ENCODE assay signal across 15 cellular contexts in genomic region chr12:50661300-50662120, GRCh38.
A peak's percentile ranks its signal among the peaks of the same experiment; 100 is the strongest.
DNase-seq lines count a peak whose midpoint lies in the region; ATAC-seq and TF ChIP-seq lines count a peak whose summit lies in the region.
"Had no signal": no experiment of that assay in that cellular context is flagged by ENCODE, and none has a peak within 500 bp of the region (broad histone marks: within the 10 kb centered on the region; RNA-seq: fewer than 3 reads in every experiment).

No MANE protein-coding gene starts in this region.

- no peaks in the 10 kb centered on the region for H3K4me1 ChIP-seq in endodermal cell (ENCODE audit: control insufficient read depth, insufficient read depth, low read length)
- H3K4me1 ChIP-seq: sigmoid colon had no signal

- peak; percentile 60 for ATAC-seq in GM19351 (IDR thresholded peaks at IDR 0.05; ENCODE audit: unreplicated experiment)
- ATAC-seq in HG03432 (IDR thresholded peaks at IDR 0.05; ENCODE audit: unreplicated experiment), result peak; percentile 52
- ATAC-seq: T-helper 17 cell had no signal

- no peaks in the 10 kb centered on the region for H3K9me3 ChIP-seq in endodermal cell (ENCODE audit: control insufficient read depth, low read length)
- H3K9me3 ChIP-seq: colonic mucosa, sigmoid colon had no signal

- H3K4me3 ChIP-seq in endodermal cell (ENCODE audit: low read length), result no peak overlapping the region
- H3K4me3 ChIP-seq: colonic mucosa, sigmoid colon had no signal

- no peak for TF ChIP-seq CTCF in endodermal cell (conservative IDR thresholded peaks at IDR 0.05)

- 73 to 77% methylated on average over 5 to 6 of the region's 7 CpGs for WGBS in endodermal cell (ENCODE audit: insufficient coverage in 1 of 2, insufficient read length in 1 of 2), 2 experiments

- intact Hi-C loops in activated T-helper 2 cell treated with anti-CD3 and anti-CD28 coated beads, Interferon-gamma antibody, Interleukin-2, Interleukin-4, amounts not matched to agents 10 μg/mL and 5 μg/mL and 100 μg/mL, durations not matched to agents 14 hours and 24 hours and 36 hours (cut with micrococcal nuclease), result no loop called here

- peaks cover 6% of the 10 kb centered on the region for H3K36me3 ChIP-seq in endodermal cell (ENCODE audit: control insufficient read depth, insufficient read depth, low read length)
- H3K36me3 ChIP-seq: colonic mucosa had no signal

- no peak overlapping the region for H3K27ac Mint-ChIP-seq in endodermal cell
- no peak overlapping the region for H3K27ac Mint-ChIP-seq in activated T-helper 2 cell treated with anti-CD3 and anti-CD28 coated beads, Interferon-gamma antibody, Interleukin-2, Interleukin-4, amounts not matched to agents 10 μg/mL and 5 μg/mL and 100 μg/mL, durations not matched to agents 14 hours and 24 hours and 36 hours
- H3K27ac Mint-ChIP-seq: activated naive CD4-positive, alpha-beta T cell treated with anti-CD3 and anti-CD28 coated beads for 36 hours; CD4-positive, CD25-positive, alpha-beta regulatory T cell; T-helper 17 cell had no signal

- H3K4me3 Mint-ChIP-seq in endodermal cell, result no peak overlapping the region
- H3K4me3 Mint-ChIP-seq in activated T-helper 2 cell treated with anti-CD3 and anti-CD28 coated beads, Interferon-gamma antibody, Interleukin-2, Interleukin-4, amounts not matched to agents 10 μg/mL and 5 μg/mL and 100 μg/mL, durations not matched to agents 14 hours and 24 hours and 36 hours (ENCODE audit: low read depth), result no peak overlapping the region
- H3K4me3 Mint-ChIP-seq: activated naive CD4-positive, alpha-beta T cell treated with anti-CD3 and anti-CD28 coated beads for 36 hours; CD4-positive, CD25-positive, alpha-beta regulatory T cell; T-helper 17 cell had no signal

- no peak overlapping the region for H3K9ac ChIP-seq in endodermal cell (ENCODE audit: extremely low read depth, low read length, poor library complexity, severe bottlenecking)

- H3K36me3 Mint-ChIP-seq in endodermal cell (ENCODE audit: low read depth), result peaks cover 4% of the 10 kb centered on the region
- H3K36me3 Mint-ChIP-seq in activated T-helper 2 cell treated with anti-CD3 and anti-CD28 coated beads, Interferon-gamma antibody, Interleukin-2, Interleukin-4, amounts not matched to agents 10 μg/mL and 5 μg/mL and 100 μg/mL, durations not matched to agents 14 hours and 24 hours and 36 hours (ENCODE audit: low read depth), result peaks cover 11% of the 10 kb centered on the region

- peak overlapping the region; percentile 51 for H3K27ac ChIP-seq in endodermal cell (ENCODE audit: low read depth, low read length)
- peak overlapping the region; percentile 92 for H3K27ac ChIP-seq in temporal lobe (ENCODE audit: low read depth, low read length)
- H3K27ac ChIP-seq: colonic mucosa, sigmoid colon had no signal

- peaks cover 2% of the 10 kb centered on the region for H3K9me3 Mint-ChIP-seq in endodermal cell
- H3K9me3 Mint-ChIP-seq in activated T-helper 2 cell treated with anti-CD3 and anti-CD28 coated beads, Interferon-gamma antibody, Interleukin-2, Interleukin-4, amounts not matched to agents 10 μg/mL and 5 μg/mL and 100 μg/mL, durations not matched to agents 14 hours and 24 hours and 36 hours, result no peaks in the 10 kb centered on the region
- H3K9me3 Mint-ChIP-seq: activated naive CD4-positive, alpha-beta T cell treated with anti-CD3 and anti-CD28 coated beads for 36 hours; CD4-positive, CD25-positive, alpha-beta regulatory T cell had no signal

- DNase-seq in endodermal cell (no peak), T1000 (lab: John Stamatoyannopoulos, UW) (no peak), DMS153 treated with DMSO at 0.1 percent for 48 hours (lab: John Stamatoyannopoulos, UW; ENCODE audit: unreplicated experiment) (no peak)
- no peak for DNase-seq in activated T-helper 2 cell treated with anti-CD3 and anti-CD28 coated beads, Interferon-gamma antibody, Interleukin-2, Interleukin-4, amounts not matched to agents 10 μg/mL and 5 μg/mL and 100 μg/mL, durations not matched to agents 14 hours and 24 hours and 36 hours (ENCODE audit: low spot score)
- DNase-seq: activated naive CD4-positive, alpha-beta T cell treated with anti-CD3 and anti-CD28 coated beads for 36 hours; CD4-positive, CD25-positive, alpha-beta regulatory T cell; colonic mucosa; GDM1; Kasumi-1; NCI-H2081 treated with DMSO at 0.1 percent for 48 hours; sigmoid colon; T-helper 17 cell had no signal

- no peaks in the 10 kb centered on the region for H3K27me3 ChIP-seq in endodermal cell (ENCODE audit: control insufficient read depth, insufficient read depth, low read length, poor library complexity, severe bottlenecking)
- H3K27me3 ChIP-seq: colonic mucosa, sigmoid colon had no signal

- no peaks in the 10 kb centered on the region for H3K4me1 Mint-ChIP-seq in endodermal cell
- H3K4me1 Mint-ChIP-seq in activated T-helper 2 cell treated with anti-CD3 and anti-CD28 coated beads, Interferon-gamma antibody, Interleukin-2, Interleukin-4, amounts not matched to agents 10 μg/mL and 5 μg/mL and 100 μg/mL, durations not matched to agents 14 hours and 24 hours and 36 hours (ENCODE audit: low read depth), result no peaks in the 10 kb centered on the region
- H3K4me1 Mint-ChIP-seq: T-helper 17 cell had no signal

- no peaks in the 10 kb centered on the region for H3K27me3 Mint-ChIP-seq in endodermal cell (ENCODE audit: insufficient read depth)
- H3K27me3 Mint-ChIP-seq in activated T-helper 2 cell treated with anti-CD3 and anti-CD28 coated beads, Interferon-gamma antibody, Interleukin-2, Interleukin-4, amounts not matched to agents 10 μg/mL and 5 μg/mL and 100 μg/mL, durations not matched to agents 14 hours and 24 hours and 36 hours (ENCODE audit: low read depth), result no peaks in the 10 kb centered on the region
- H3K27me3 Mint-ChIP-seq: CD4-positive, CD25-positive, alpha-beta regulatory T cell; T-helper 17 cell had no signal
